In genomic region chr19:51927859-51928258, GRCh38 we compare ENCODE assay signal across 8 cellular contexts. TPM values are rescaled to one million over a fixed set of nuclear protein-coding genes. Genes with fewer than 3 reads are reported as not detected.
A peak's percentile ranks its signal among the peaks of the same experiment; 100 is the strongest.
DNase-seq lines count a peak whose midpoint lies in the region; ATAC-seq and TF ChIP-seq lines count a peak whose summit lies in the region.

No MANE protein-coding gene starts in this region.

- H3K36me3 Mint-ChIP-seq in CD4-positive, alpha-beta memory T cell = peaks cover 61 to 66% of the 10 kb centered on the region in 2 donors

- peak overlapping the region; percentile 85 to 91 for H3K4me3 ChIP-seq in CD4-positive, alpha-beta memory T cell (ENCODE audit: low read length in 2 of 2)
- peak overlapping the region; percentile 70 for H3K4me3 ChIP-seq in PC-9
- H3K4me3 ChIP-seq in epithelial cell of esophagus (ENCODE audit: low read length) = peak overlapping the region; percentile 89
- peak overlapping the region; percentile 89 for H3K4me3 ChIP-seq in ovary

- H3K4me3 Mint-ChIP-seq in CD4-positive, alpha-beta memory T cell = peak overlapping the region; percentile 93 to 99 (median 98)

- no peak for DNase-seq in CD4-positive, alpha-beta memory T cell
- DNase-seq in PC-9 = no peak
- DNase-seq in epithelial cell of esophagus (ENCODE audit: low read depth) = no peak
- no peak for DNase-seq in ovary
- DNase-seq in NOMO-1 treated with dmso at 0.1 percent for 144 hours (lab: John Stamatoyannopoulos, UW; ENCODE audit: unreplicated experiment) = no peak
- DNase-seq in NCI-H146 (lab: John Stamatoyannopoulos, UW) = no peak
- DNase-seq in activated gamma-delta T cell (lab: John Stamatoyannopoulos, UW) = no peak

- peaks cover 0 to 2% of the 10 kb centered on the region in 2 donors for H3K27me3 Mint-ChIP-seq in CD4-positive, alpha-beta memory T cell

- no TSS peak for BruUV-seq in PC-9 (replicated peaks; lab: Mats Ljungman, UMichigan)

- H3K79me2 ChIP-seq in PC-9 (ENCODE audit: low read depth) = peaks cover 13% of the 10 kb centered on the region

- no peak for TF ChIP-seq EP300 in ovary (IDR thresholded peaks at IDR 0.05)

- ATAC-seq in GM19397 (IDR thresholded peaks at IDR 0.05; ENCODE audit: unreplicated experiment) = no peak

- TF ChIP-seq CTCF in PC-9 (conservative IDR thresholded peaks at IDR 0.05) = no peak
- TF ChIP-seq CTCF in epithelial cell of esophagus (IDR thresholded peaks at IDR 0.05; ENCODE audit: insufficient read depth, low read depth, low read length, missing control alignments) = no peak
- TF ChIP-seq CTCF in ovary (IDR thresholded peaks at IDR 0.05) = no peak

- no peaks in the 10 kb centered on the region for H4K20me1 ChIP-seq in PC-9 (ENCODE audit: insufficient read depth)

- H3K9me3 ChIP-seq in CD4-positive, alpha-beta memory T cell (ENCODE audit: control insufficient read depth in 1 of 2, low read length in 2 of 2) = peaks cover 0 to 9% of the 10 kb centered on the region in 2 donors
- H3K9me3 ChIP-seq in PC-9 (ENCODE audit: insufficient read depth, low read depth) (peaks cover 40% of the 10 kb centered on the region), ovary (peaks cover 0 to 11% of the 10 kb centered on the region in 2 donors)

- TF ChIP-seq POLR2A in ovary (IDR thresholded peaks at IDR 0.05) = no peak

- H3K9me3 Mint-ChIP-seq in CD4-positive, alpha-beta memory T cell = peaks cover 4 to 83% (median 65%) of the 10 kb centered on the region in 8 donors

- peak overlapping the region; percentile 95 for H2AFZ ChIP-seq in PC-9

- POLR2A ChIA-PET in CD4-positive, alpha-beta memory T cell (lab: Charles Lee; ENCODE audit: partially characterized antibody) = interaction anchor here (1.5 kb wide), 1 partner anchor 120 kb away, joined by 5 read pairs; no protein-coding TSS in a partner anchor
- POLR2A ChIA-PET in PC-9 (lab: Charles Lee; ENCODE audit: unreplicated experiment) = no interaction called here

- H3K4me2 ChIP-seq in PC-9 = peak overlapping the region; percentile 81

- intact Hi-C loops in CD4-positive, alpha-beta memory T cell (cut with micrococcal nuclease) = loop anchor here (1.0 to 10.0 kb wide), 6 partner anchors 23 to 337 kb away; partner anchors contain the start of genes ZNF350, ZNF649 and ZNF766
- intact Hi-C loops in PC-9 (cut with micrococcal nuclease; ENCODE audit: unreplicated experiment) (loop anchor here (1.0 to 10.0 kb wide), 3 partner anchors 58 to 261 kb away; partner anchors contain the start of gene ZNF350), ovary (cut with DNase I) (no loop called here)

- CTCF ChIA-PET in CD4-positive, alpha-beta memory T cell (lab: Charles Lee; ENCODE audit: partially characterized antibody) = no interaction called here
- CTCF ChIA-PET in PC-9 (lab: Charles Lee) = no interaction called here

- 30 to 31% (median 30%) methylated on average over 13 of the region's 13 CpGs for WGBS in ovary, 3 donors

- peaks cover 16 to 38% (median 24%) of the 10 kb centered on the region in 4 donors for H3K4me1 Mint-ChIP-seq in CD4-positive, alpha-beta memory T cell

- H3K27me3 ChIP-seq in CD4-positive, alpha-beta memory T cell (ENCODE audit: insufficient read depth, low read length) = no peaks in the 10 kb centered on the region
- H3K27me3 ChIP-seq in PC-9 (ENCODE audit: insufficient read depth, low read depth) (no peaks in the 10 kb centered on the region), ovary (no peaks in the 10 kb centered on the region)

- no peaks in the 10 kb centered on the region for H3F3A ChIP-seq in PC-9 (ENCODE audit: insufficient read depth, low read depth)

- peak overlapping the region; percentile 55 for H3K27ac ChIP-seq in CD4-positive, alpha-beta memory T cell (ENCODE audit: low read depth, low read length)
- no peak overlapping the region for H3K27ac ChIP-seq in PC-9
- H3K27ac ChIP-seq in ovary = no peak overlapping the region

- no peaks in the 10 kb centered on the region for H3K9me2 ChIP-seq in PC-9 (ENCODE audit: insufficient read depth)

- H3K4me1 ChIP-seq in CD4-positive, alpha-beta memory T cell (ENCODE audit: insufficient read depth, low read length) = peaks cover 11% of the 10 kb centered on the region
- H3K4me1 ChIP-seq in PC-9 (replicated peaks; ENCODE audit: insufficient read depth) (peaks cover 5% of the 10 kb centered on the region), ovary (ENCODE audit: insufficient read depth) (no peaks in the 10 kb centered on the region)

- H3K27ac Mint-ChIP-seq in CD4-positive, alpha-beta memory T cell = peak overlapping the region in 5 of 7 donors; percentile 82 to 97 (median 93)

- H3K36me3 ChIP-seq in CD4-positive, alpha-beta memory T cell (ENCODE audit: insufficient read depth, low read length) = peaks cover 11% of the 10 kb centered on the region
- H3K36me3 ChIP-seq in PC-9 (ENCODE audit: low read depth) = peaks cover 28% of the 10 kb centered on the region
- H3K36me3 ChIP-seq in ovary = no peaks in the 10 kb centered on the region

RNA-seq across cellular contexts. Expression of gene ZNF613, which starts 0.6 kb away (rescaled TPM):
- total RNA-seq in CD4-positive, alpha-beta memory T cell = 1 to 10 TPM; 8.0 to 8.9 TPM
- 1 to 10 TPM; 3.9 to 5.8 TPM for polyA plus RNA-seq in CD4-positive, alpha-beta memory T cell
- total RNA-seq in PC-9 (2021) (4.8 and 5.6 TPM in 2 replicates), ovary (1 to 10 TPM; 5.1 to 8.0 (median 5.9) TPM)
- polyA plus RNA-seq in ovary = 1 to 10 TPM; 4.9 to 7.0 TPM

RNA-seq across cellular contexts. Expression of gene ZNF649, which starts 23.0 kb away (rescaled TPM):
- total RNA-seq in CD4-positive, alpha-beta memory T cell = 10 to 100 TPM; 28.6 to 30.8 TPM
- polyA plus RNA-seq in CD4-positive, alpha-beta memory T cell = 10 to 100 TPM in 1 of 2 donors, 1 to 10 TPM in 1; 3.6 to 10.2 TPM
- total RNA-seq in PC-9 (2021) (8.8 and 9.6 TPM in 2 replicates), ovary (10 to 100 TPM in 6 of 7 donors, 1 to 10 TPM in 1; 9.4 to 22.4 (median 21.2) TPM)
- 10 to 100 TPM; 13.2 to 15.5 TPM for polyA plus RNA-seq in ovary

RNA-seq across cellular contexts. Expression of gene ZNF577, which starts 40.1 kb away (rescaled TPM):
- 10 to 100 TPM; 18.5 to 21.0 TPM for total RNA-seq in CD4-positive, alpha-beta memory T cell
- 1 to 10 TPM; 2.2 to 4.5 TPM for polyA plus RNA-seq in CD4-positive, alpha-beta memory T cell
- total RNA-seq in PC-9 (2021) (5.3 and 5.4 TPM in 2 replicates), ovary (10 to 100 TPM; 18.2 to 33.1 (median 30.0) TPM)
- 10 to 100 TPM; 38.9 to 40.6 TPM for polyA plus RNA-seq in ovary

RNA-seq across cellular contexts. Expression of gene ZNF350, which starts 58.8 kb away (rescaled TPM):
- total RNA-seq in CD4-positive, alpha-beta memory T cell = 10 to 100 TPM; 37.0 to 38.9 TPM
- polyA plus RNA-seq in CD4-positive, alpha-beta memory T cell = 10 to 100 TPM; 22.4 to 24.9 TPM
- 12.0 and 12.4 TPM in 2 replicates for total RNA-seq in PC-9 (2021)
- 10 to 100 TPM in 6 of 7 donors, 1 to 10 TPM in 1; 9.2 to 16.6 (median 13.9) TPM for total RNA-seq in ovary
- polyA plus RNA-seq in ovary = 10 to 100 TPM; 10.4 to 16.6 TPM

Comparison
In these comparisons a context has a peak if more than half of its experiments do, and no peak if none do; other contexts are left out.
1. intact Hi-C loops: an anchor here in CD4-positive, alpha-beta memory T cell (1.0 to 10.0 kb wide) and PC-9 (1.0 to 10.0 kb wide); none called in ovary.